In the genomic region with DNA sequence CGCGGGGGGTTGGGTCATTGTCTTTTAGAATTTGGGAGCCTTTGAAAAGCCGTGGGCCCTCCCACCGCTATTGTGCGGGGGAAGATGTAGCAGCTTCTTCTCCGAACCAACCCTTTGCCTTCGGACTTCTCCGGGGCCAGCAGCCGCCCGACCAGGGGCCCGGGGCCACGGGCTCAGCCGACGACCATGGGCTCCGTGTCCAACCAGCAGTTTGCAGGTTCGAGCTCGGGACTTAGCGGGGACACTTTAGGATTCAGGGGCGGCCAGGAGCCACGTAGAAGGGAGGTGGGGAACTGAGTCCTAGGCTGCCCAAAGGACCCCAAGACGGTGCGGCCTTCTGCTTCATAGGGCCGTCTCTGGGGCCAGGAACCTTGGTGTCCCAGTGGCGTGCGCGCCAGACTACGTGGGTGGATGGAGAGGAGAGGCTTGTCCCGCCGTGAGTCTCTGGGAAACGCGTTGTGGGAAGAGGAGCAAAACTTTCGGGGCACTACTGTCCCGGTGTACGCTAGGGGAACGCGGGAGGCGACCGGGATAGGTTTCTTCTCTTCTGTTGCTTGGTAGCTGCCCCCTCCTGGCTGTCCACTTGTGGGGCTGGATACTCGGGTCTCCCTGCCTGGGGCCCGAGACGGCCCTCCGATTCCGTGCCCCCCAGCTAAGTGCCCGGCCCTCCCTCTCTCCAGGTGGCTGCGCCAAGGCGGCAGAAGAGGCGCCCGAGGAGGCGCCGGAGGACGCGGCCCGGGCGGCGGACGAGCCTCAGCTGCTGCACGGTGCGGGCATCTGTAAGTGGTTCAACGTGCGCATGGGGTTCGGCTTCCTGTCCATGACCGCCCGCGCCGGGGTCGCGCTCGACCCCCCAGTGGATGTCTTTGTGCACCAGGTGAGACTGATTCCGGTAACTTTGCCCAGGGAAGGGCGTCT, we compare ENCODE assay signal across 1 cellular context.
TF ChIP-seq lines count a peak whose summit lies in the region.

A gene with protein sequence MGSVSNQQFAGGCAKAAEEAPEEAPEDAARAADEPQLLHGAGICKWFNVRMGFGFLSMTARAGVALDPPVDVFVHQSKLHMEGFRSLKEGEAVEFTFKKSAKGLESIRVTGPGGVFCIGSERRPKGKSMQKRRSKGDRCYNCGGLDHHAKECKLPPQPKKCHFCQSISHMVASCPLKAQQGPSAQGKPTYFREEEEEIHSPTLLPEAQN (plus strand): TSS at position 112 of the 918 bp plus-strand sequence. CDS start 75 bp downstream, at position 187.

TF ChIP-seq in GM23338, 12 proteins besides CTCF, POLR2A, EP300 and RAD21 (continued from another document):
- TF ChIP-seq, protein P1, sequence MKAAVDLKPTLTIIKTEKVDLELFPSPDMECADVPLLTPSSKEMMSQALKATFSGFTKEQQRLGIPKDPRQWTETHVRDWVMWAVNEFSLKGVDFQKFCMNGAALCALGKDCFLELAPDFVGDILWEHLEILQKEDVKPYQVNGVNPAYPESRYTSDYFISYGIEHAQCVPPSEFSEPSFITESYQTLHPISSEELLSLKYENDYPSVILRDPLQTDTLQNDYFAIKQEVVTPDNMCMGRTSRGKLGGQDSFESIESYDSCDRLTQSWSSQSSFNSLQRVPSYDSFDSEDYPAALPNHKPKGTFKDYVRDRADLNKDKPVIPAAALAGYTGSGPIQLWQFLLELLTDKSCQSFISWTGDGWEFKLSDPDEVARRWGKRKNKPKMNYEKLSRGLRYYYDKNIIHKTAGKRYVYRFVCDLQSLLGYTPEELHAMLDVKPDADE (IDR thresholded peaks at IDR 0.05), result peak; percentile 24; the same call in 1 of the 2 replicates
- TF ChIP-seq, protein P2, sequence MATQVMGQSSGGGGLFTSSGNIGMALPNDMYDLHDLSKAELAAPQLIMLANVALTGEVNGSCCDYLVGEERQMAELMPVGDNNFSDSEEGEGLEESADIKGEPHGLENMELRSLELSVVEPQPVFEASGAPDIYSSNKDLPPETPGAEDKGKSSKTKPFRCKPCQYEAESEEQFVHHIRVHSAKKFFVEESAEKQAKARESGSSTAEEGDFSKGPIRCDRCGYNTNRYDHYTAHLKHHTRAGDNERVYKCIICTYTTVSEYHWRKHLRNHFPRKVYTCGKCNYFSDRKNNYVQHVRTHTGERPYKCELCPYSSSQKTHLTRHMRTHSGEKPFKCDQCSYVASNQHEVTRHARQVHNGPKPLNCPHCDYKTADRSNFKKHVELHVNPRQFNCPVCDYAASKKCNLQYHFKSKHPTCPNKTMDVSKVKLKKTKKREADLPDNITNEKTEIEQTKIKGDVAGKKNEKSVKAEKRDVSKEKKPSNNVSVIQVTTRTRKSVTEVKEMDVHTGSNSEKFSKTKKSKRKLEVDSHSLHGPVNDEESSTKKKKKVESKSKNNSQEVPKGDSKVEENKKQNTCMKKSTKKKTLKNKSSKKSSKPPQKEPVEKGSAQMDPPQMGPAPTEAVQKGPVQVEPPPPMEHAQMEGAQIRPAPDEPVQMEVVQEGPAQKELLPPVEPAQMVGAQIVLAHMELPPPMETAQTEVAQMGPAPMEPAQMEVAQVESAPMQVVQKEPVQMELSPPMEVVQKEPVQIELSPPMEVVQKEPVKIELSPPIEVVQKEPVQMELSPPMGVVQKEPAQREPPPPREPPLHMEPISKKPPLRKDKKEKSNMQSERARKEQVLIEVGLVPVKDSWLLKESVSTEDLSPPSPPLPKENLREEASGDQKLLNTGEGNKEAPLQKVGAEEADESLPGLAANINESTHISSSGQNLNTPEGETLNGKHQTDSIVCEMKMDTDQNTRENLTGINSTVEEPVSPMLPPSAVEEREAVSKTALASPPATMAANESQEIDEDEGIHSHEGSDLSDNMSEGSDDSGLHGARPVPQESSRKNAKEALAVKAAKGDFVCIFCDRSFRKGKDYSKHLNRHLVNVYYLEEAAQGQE (IDR thresholded peaks at IDR 0.05; ENCODE audit: unreplicated experiment), result peak; percentile 23
